8 cellular contexts compared by ENCODE assay signal in the genomic region with DNA sequence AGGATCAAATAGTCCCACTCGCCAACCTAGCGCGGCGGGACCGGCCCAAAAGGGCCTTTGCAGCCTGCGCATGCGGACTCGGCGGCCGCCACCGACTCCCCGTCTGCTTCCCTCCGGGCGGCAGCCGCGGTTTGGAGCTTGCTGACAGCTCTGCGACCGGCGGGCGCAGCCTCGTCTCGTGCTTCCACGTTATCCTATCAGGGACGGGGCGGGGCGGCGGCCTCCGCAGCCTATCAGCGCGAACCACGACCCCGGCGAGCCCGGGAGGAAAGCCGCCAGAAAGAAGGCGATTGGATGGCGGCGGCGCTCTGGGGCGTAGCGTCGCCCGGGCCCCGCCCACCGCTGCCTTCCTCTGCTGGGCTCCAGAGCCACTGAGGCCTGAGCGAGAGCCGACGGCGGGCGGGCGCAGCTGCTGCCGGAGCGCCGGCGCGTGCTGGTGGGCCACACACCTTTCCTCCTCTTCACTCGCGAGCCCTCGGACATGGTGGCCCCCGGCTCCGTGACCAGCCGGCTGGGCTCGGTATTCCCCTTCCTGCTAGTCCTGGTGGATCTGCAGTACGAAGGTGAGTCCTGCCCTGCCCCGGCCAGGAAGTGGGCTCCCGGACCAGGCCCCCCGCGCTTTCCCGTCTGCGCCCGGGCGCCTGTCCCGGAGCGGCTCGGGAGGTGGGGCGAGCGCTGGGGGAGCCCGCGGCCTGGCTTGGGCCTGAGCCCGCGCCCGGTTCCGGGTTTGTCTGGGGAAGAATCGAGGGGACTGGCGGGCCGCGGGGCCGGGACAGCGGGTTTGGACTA. TPM values are rescaled to one million over a fixed set of nuclear protein-coding genes. Genes with fewer than 3 reads are reported as not detected.
DNase-seq lines count a peak whose midpoint lies in the region; TF ChIP-seq lines count a peak whose summit lies in the region.

A gene with protein sequence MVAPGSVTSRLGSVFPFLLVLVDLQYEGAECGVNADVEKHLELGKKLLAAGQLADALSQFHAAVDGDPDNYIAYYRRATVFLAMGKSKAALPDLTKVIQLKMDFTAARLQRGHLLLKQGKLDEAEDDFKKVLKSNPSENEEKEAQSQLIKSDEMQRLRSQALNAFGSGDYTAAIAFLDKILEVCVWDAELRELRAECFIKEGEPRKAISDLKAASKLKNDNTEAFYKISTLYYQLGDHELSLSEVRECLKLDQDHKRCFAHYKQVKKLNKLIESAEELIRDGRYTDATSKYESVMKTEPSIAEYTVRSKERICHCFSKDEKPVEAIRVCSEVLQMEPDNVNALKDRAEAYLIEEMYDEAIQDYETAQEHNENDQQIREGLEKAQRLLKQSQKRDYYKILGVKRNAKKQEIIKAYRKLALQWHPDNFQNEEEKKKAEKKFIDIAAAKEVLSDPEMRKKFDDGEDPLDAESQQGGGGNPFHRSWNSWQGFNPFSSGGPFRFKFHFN (plus strand): TSS at position 365 of the 789 bp plus-strand sequence. CDS start 117 bp downstream, at position 482.

- intact Hi-C loops in activated naive CD4-positive, alpha-beta T cell treated with anti-CD3 and anti-CD28 coated beads for 36 hours (cut with micrococcal nuclease), result loop anchor here (1.0 to 10.0 kb wide), 10 partner anchors 40 to 1756 kb away; partner anchors contain the start of genes ABCC4, GPR180 and MBNL2

- H3K23ac ChIP-seq in neuronal stem cell (ENCODE audit: low read depth, low read length, poor library complexity), result peak within 1 kb of the TSS; percentile 26

- H2BK15ac ChIP-seq in neuronal stem cell (ENCODE audit: low read length), result peak within 1 kb of the TSS; percentile 0

- WGBS in neuronal stem cell (ENCODE audit: extremely low coverage in 2 of 2, insufficient read length in 2 of 2, insufficient replicate concordance in 1 of 2), 2 donors, result no CpG with 5 or more reads among the region's 89 CpGs

- H3K14ac ChIP-seq in neuronal stem cell (ENCODE audit: low read length), result peak within 1 kb of the TSS; percentile 47

- no peak within 1 kb of the TSS for H4K8ac ChIP-seq in neuronal stem cell (ENCODE audit: low read depth, low read length)

- H3K9ac ChIP-seq in neuronal stem cell (ENCODE audit: low read depth, low read length, poor library complexity), result peak within 1 kb of the TSS; percentile 86

- H3K18ac ChIP-seq in neuronal stem cell (ENCODE audit: low read length), result peak within 1 kb of the TSS; percentile 96

- no peak within 1 kb of the TSS for H3K4ac ChIP-seq in neuronal stem cell (ENCODE audit: low read length)

- H3K4me3 Mint-ChIP-seq in activated naive CD4-positive, alpha-beta T cell treated with anti-CD3 and anti-CD28 coated beads for 36 hours, result peak within 1 kb of the TSS; percentile 93

- peak within 1 kb of the TSS; percentile 47 for H2BK5ac ChIP-seq in neuronal stem cell (ENCODE audit: low read length)

- peak within 1 kb of the TSS; percentile 86 for H3K27ac Mint-ChIP-seq in activated naive CD4-positive, alpha-beta T cell treated with anti-CD3 and anti-CD28 coated beads for 36 hours

- peaks cover under 1 to 2% of the 10 kb centered on the region in 2 donors for H3K9me3 ChIP-seq in neuronal stem cell (replicated peaks in 1 of 2; ENCODE audit: control insufficient read depth in 2 of 2, insufficient read depth in 1 of 2, low read depth in 1 of 2, low read length in 2 of 2)

- DNase-seq in GM03348 (ENCODE audit: low spot score) (peak; percentile 99), HFF-Myc (ENCODE audit: extremely low read depth, low read depth) (peak; percentile 82), NAMALWA (ENCODE audit: low spot score) (peak; percentile 99), SK-N-DZ (ENCODE audit: low spot score) (peak; percentile 97), foreskin melanocyte (peak; percentile 97), neuronal stem cell (ENCODE audit: low spot score) (peak; percentile 99)
- DNase-seq in activated naive CD4-positive, alpha-beta T cell treated with anti-CD3 and anti-CD28 coated beads for 36 hours, result peak; percentile 98

- H4K91ac ChIP-seq in neuronal stem cell (ENCODE audit: low read depth, low read length, poor library complexity), result no peak within 1 kb of the TSS

- no peak within 1 kb of the TSS for H2AK5ac ChIP-seq in neuronal stem cell (ENCODE audit: low read depth, low read length)

- H2BK12ac ChIP-seq in neuronal stem cell (ENCODE audit: low read length), result no peak within 1 kb of the TSS

- H3K9me3 Mint-ChIP-seq in activated naive CD4-positive, alpha-beta T cell treated with anti-CD3 and anti-CD28 coated beads for 36 hours, result peaks cover 10% of the 10 kb centered on the region

- H2BK120ac ChIP-seq in neuronal stem cell (ENCODE audit: low read depth, low read length), result no peak within 1 kb of the TSS

- peaks cover 19% of the 10 kb centered on the region for H3K36me3 Mint-ChIP-seq in activated naive CD4-positive, alpha-beta T cell treated with anti-CD3 and anti-CD28 coated beads for 36 hours (ENCODE audit: low read depth)

- peaks cover 2 to 7% of the 10 kb centered on the region in 2 donors for H3K4me1 ChIP-seq in neuronal stem cell (ENCODE audit: control insufficient read depth in 2 of 2, insufficient read depth in 1 of 2, low read depth in 1 of 2, low read length in 2 of 2)

- peak within 1 kb of the TSS; percentile 96 for H3K27ac ChIP-seq in neuronal stem cell (replicated peaks; ENCODE audit: low read length)

- CTCF ChIA-PET in activated naive CD4-positive, alpha-beta T cell treated with anti-CD3 and anti-CD28 coated beads for 36 hours (lab: Charles Lee), result interaction anchor here (0.8 to 0.9 kb wide), 2 partner anchors 11 to 53 kb away, joined by 3 to 4 read pairs; no protein-coding TSS in a partner anchor

- no peaks in the 10 kb centered on the region for H3K79me1 ChIP-seq in neuronal stem cell (ENCODE audit: low read depth, low read length)

- H3K27me3 ChIP-seq in neuronal stem cell (ENCODE audit: control insufficient read depth in 3 of 3, insufficient read depth in 3 of 3, low read depth in 1 of 3, low read length in 3 of 3), result no peaks in the 10 kb centered on the region

- H3K4me2 ChIP-seq in neuronal stem cell (ENCODE audit: insufficient read depth, low read length, poor library complexity, severe bottlenecking), result peak within 1 kb of the TSS; percentile 85

- peak within 1 kb of the TSS; percentile 85 for H3K4me3 ChIP-seq in HFF-Myc (replicated peaks; ENCODE audit: low read depth, low read length)
- H3K4me3 ChIP-seq in neuronal stem cell (ENCODE audit: low read length in 2 of 2), result peak within 1 kb of the TSS; percentile 86 to 99

- no peak for TF ChIP-seq CTCF in HFF-Myc (IDR thresholded peaks at IDR 0.05; ENCODE audit: low read depth, low read length, missing control alignments)
- TF ChIP-seq CTCF in subcutaneous adipose tissue (IDR thresholded peaks at IDR 0.05; ENCODE audit: low read depth), result no peak

- no peaks in the 10 kb centered on the region for H3K27me3 Mint-ChIP-seq in activated naive CD4-positive, alpha-beta T cell treated with anti-CD3 and anti-CD28 coated beads for 36 hours (ENCODE audit: low read depth)

- H2AFZ ChIP-seq in neuronal stem cell (ENCODE audit: low read length), result peak within 1 kb of the TSS; percentile 98

- H3K4me1 Mint-ChIP-seq in activated naive CD4-positive, alpha-beta T cell treated with anti-CD3 and anti-CD28 coated beads for 36 hours (ENCODE audit: low read depth), result peaks cover 53% of the 10 kb centered on the region

- H3K36me3 ChIP-seq in neuronal stem cell (replicated peaks in 1 of 2; ENCODE audit: control insufficient read depth in 2 of 2, insufficient read depth in 2 of 2, low read length in 2 of 2), result no peaks in the 10 kb centered on the region

RNA-seq across cellular contexts. Expression of the gene that starts here (rescaled TPM):
- polyA plus RNA-seq in SK-N-DZ (2014; cell fraction: cytosol; rRNA removed), result 7.1 and 9.2 TPM in 2 replicates
- polyA plus RNA-seq in SK-N-DZ (2014; cell fraction: nucleus; rRNA removed), result 3.3 and 4.7 TPM in 2 replicates
- total RNA-seq in activated naive CD4-positive, alpha-beta T cell treated with anti-CD3 and anti-CD28 coated beads for 36 hours, result 10 to 100 TPM; 13.8 to 14.0 TPM
- 7.1 TPM for polyA plus RNA-seq in neuronal stem cell (2013, experiment 1 of 2)
- 7.4 TPM for polyA plus RNA-seq in neuronal stem cell (2013, experiment 2 of 2)
- 10 to 100 TPM; 36.4 to 85.8 (median 51.7) TPM for total RNA-seq in subcutaneous adipose tissue

Comparison
In these comparisons a context has a peak if more than half of its experiments do, and no peak if none do; other contexts are left out.
1. Peak in every context shown above with its lines: DNase-seq, H3K4me3 ChIP-seq and H3K27ac ChIP-seq.